In genomic region chr2:194566907-194567660, GRCh38 we compare ENCODE assay signal across 15 cellular contexts.
DNase-seq lines count a peak whose midpoint lies in the region; ATAC-seq and TF ChIP-seq lines count a peak whose summit lies in the region.
"Had no signal": no experiment of that assay in that cellular context is flagged by ENCODE, and none has a peak within 500 bp of the region (broad histone marks: within the 10 kb centered on the region; RNA-seq: fewer than 3 reads in every experiment).

No MANE protein-coding gene starts in this region.

- TF ChIP-seq POLR2A in testis (IDR thresholded peaks at IDR 0.05), result no peak

- no peaks in the 10 kb centered on the region for H3K36me3 ChIP-seq in testis (ENCODE audit: low read depth, missing control alignments)

- peaks cover 5% of the 10 kb centered on the region for H3K9me3 Mint-ChIP-seq in WTC11

- H3K4me1 Mint-ChIP-seq in WTC11, result no peaks in the 10 kb centered on the region
- H3K4me1 Mint-ChIP-seq: H9 had no signal

- ATAC-seq in GM18502 (IDR thresholded peaks at IDR 0.05; ENCODE audit: poor library complexity, unreplicated experiment) (peak; percentile 73), GM19397 (IDR thresholded peaks at IDR 0.05; ENCODE audit: unreplicated experiment) (peak; percentile 85), HG02623 (IDR thresholded peaks at IDR 0.05; ENCODE audit: unreplicated experiment) (peak; percentile 88), HG03159 (IDR thresholded peaks at IDR 0.05; ENCODE audit: unreplicated experiment) (peak; percentile 91), WTC11 (no peak)

- no peak overlapping the region for H3K4me3 Mint-ChIP-seq in WTC11
- H3K4me3 Mint-ChIP-seq: H9 had no signal

- H3K36me3 Mint-ChIP-seq in WTC11, result no peaks in the 10 kb centered on the region

- no peaks in the 10 kb centered on the region for H3K4me1 ChIP-seq in testis
- H3K4me1 ChIP-seq: Caco-2 had no signal

- TF ChIP-seq CTCF in testis (IDR thresholded peaks at IDR 0.05), result no peak
- TF ChIP-seq CTCF in WTC11 (IDR thresholded peaks at IDR 0.05), result no peak

- H3K27ac Mint-ChIP-seq in WTC11, result no peak overlapping the region
- H3K27ac Mint-ChIP-seq: H9 had no signal

- H3K9me3 ChIP-seq in testis, result no peaks in the 10 kb centered on the region
- H3K9me3 ChIP-seq: Caco-2 had no signal

- DNase-seq in NCI-H69 (lab: John Stamatoyannopoulos, UW), result no peak
- DNase-seq in testis, result no peak
- no peak for DNase-seq in WTC11 (ENCODE audit: low spot score)
- DNase-seq in activated naive CD4-positive, alpha-beta T cell (lab: John Stamatoyannopoulos, UW), result no peak
- DNase-seq: Caco-2, H9, IMR-90, mesendoderm, NCI-H187, occipital lobe had no signal

- H3K4me3 ChIP-seq in testis, result no peak overlapping the region
- H3K4me3 ChIP-seq: smooth muscle cell had no signal

- intact Hi-C loops in testis (cut with DNase I; ENCODE audit: low total_unique reads), result no loop called here

- POLR2A ChIA-PET in WTC11 (lab: Charles Lee), result no interaction called here

- CTCF ChIA-PET in WTC11 (lab: Charles Lee), result no interaction called here

- H3K27ac ChIP-seq in testis, result no peak overlapping the region

- WGBS in testis, 2 donors, result 89 to 92% methylated on average over 1 of the region's 1 CpG

- no peaks in the 10 kb centered on the region for H3K27me3 ChIP-seq in testis

- H3K27me3 Mint-ChIP-seq in WTC11 (ENCODE audit: low read depth), result no peaks in the 10 kb centered on the region

TF ChIP-seq in WTC11, 78 proteins besides CTCF, POLR2A, EP300 and RAD21:
- TF ChIP-seq GABPB1 (CRISPR knock-in tag; IDR thresholded peaks at IDR 0.05), result no peak
- no peak for TF ChIP-seq USF2 (CRISPR knock-in tag; IDR thresholded peaks at IDR 0.05)
- no peak for TF ChIP-seq ZNF232 (CRISPR knock-in tag; IDR thresholded peaks at IDR 0.05)
- TF ChIP-seq MAX (CRISPR knock-in tag; IDR thresholded peaks at IDR 0.05), result no peak
- no peak for TF ChIP-seq ZMAT4 (CRISPR knock-in tag; IDR thresholded peaks at IDR 0.05)
- no peak for TF ChIP-seq CREM (CRISPR knock-in tag; IDR thresholded peaks at IDR 0.05)
- no peak for TF ChIP-seq ZNF219 (CRISPR knock-in tag; IDR thresholded peaks at IDR 0.05; ENCODE audit: borderline replicate concordance)
- no peak for TF ChIP-seq HMGA2 (CRISPR knock-in tag; IDR thresholded peaks at IDR 0.05)
